Comparison of ENCODE assay signal across 28 cellular contexts in the genomic region with DNA sequence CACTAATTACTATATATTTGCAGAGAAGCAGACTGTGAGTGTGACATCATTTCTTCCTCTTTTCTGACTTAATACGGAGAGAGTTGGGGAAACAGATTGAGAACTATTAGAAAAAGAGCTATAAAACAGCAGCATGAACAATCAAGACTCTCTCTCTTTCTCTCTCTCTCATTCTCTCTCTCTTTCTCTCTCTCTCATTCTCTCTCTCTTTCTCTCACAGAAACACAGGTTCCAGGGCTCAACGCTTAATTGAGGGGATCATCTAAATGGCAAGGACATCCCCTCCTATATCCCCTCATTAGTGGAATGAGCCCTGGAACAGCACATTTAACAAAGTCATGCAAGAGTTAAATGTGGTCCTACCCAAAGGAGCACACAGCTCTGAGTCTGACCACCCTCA.
"Had no signal": no experiment of that assay in that cellular context is flagged by ENCODE, and none has a peak within 500 bp of the region (broad histone marks: within the 10 kb centered on the region; RNA-seq: fewer than 3 reads in every experiment).

No MANE protein-coding gene starts in this region.

- H3K4me3 ChIP-seq: ascending aorta, breast epithelium, cardiac muscle cell, colonic mucosa, dorsolateral prefrontal cortex had no signal

- H3K27ac Mint-ChIP-seq: activated CD4-positive, alpha-beta memory T cell treated with anti-CD3 and anti-CD28 coated beads, Interleukin-2, amount 10 ng/mL, durations not matched to agents 7 days and 5 days; activated CD4-positive, alpha-beta T cell treated with anti-CD3 and anti-CD28 coated beads for 36 hours; activated CD4-positive, alpha-beta T cell treated with anti-CD3 and anti-CD28 coated beads, Interleukin-2, amount 10 ng/mL, durations not matched to agents 24 days and 14 days; activated naive CD4-positive, alpha-beta T cell treated with anti-CD3 and anti-CD28 coated beads, Interleukin-2, amount 10 ng/mL, durations not matched to agents 7 days and 5 days; activated naive CD4-positive, alpha-beta T cell treated with anti-CD3 and anti-CD28 coated beads, Interleukin-2, amount 50 U/mL, for 72 hours; activated naive CD8-positive, alpha-beta T cell treated with anti-CD3 and anti-CD28 coated beads, Interleukin-2, amount 10 ng/mL, durations not matched to agents 7 days and 5 days; activated T-cell treated with anti-CD3 and anti-CD28 coated beads, Interleukin-2, amount 50 U/mL, for 24 hours; activated T-cell treated with anti-CD3 and anti-CD28 coated beads, Interleukin-2, amount 50 U/mL, for 72 hours; brain; endodermal cell; T-helper 17 cell; T-helper 2 cell treated with Interferon-gamma antibody and Interleukin-4, amounts not matched to agents 5 μg/mL and 100 μg/mL, for 36 hours had no signal

- H3K4me1 ChIP-seq: breast epithelium, colonic mucosa had no signal

- DNase-seq: activated CD4-positive, alpha-beta memory T cell treated with anti-CD3 and anti-CD28 coated beads, Interleukin-2, amount 10 ng/mL, durations not matched to agents 7 days and 5 days; activated CD4-positive, alpha-beta T cell treated with anti-CD3 and anti-CD28 coated beads for 36 hours; activated CD4-positive, alpha-beta T cell treated with anti-CD3 and anti-CD28 coated beads, Interleukin-2, amount 10 ng/mL, durations not matched to agents 24 days and 14 days; activated CD4-positive, CD25-positive, alpha-beta regulatory T cell; activated CD4-positive, CD25-positive, alpha-beta regulatory T cell treated with anti-CD3 and anti-CD28 coated beads, Interleukin-2, amount 50 U/mL, for 72 hours; activated CD8-positive, alpha-beta memory T cell treated with anti-CD3 and anti-CD28 coated beads, Interleukin-2, amount 50 U/mL, for 48 hours; activated gamma-delta T cell; activated naive CD4-positive, alpha-beta T cell; activated naive CD4-positive, alpha-beta T cell treated with anti-CD3 and anti-CD28 coated beads, Interleukin-2, amount 10 ng/mL, durations not matched to agents 7 days and 5 days; activated naive CD8-positive, alpha-beta T cell treated with anti-CD3 and anti-CD28 coated beads, Interleukin-2, amount 10 ng/mL, durations not matched to agents 7 days and 5 days; activated T-cell treated with anti-CD3 and anti-CD28 coated beads for 4 hours; activated T-cell treated with anti-CD3 and anti-CD28 coated beads, Interleukin-2, amount 50 U/mL, for 24 hours; activated T-cell treated with anti-CD3 and anti-CD28 coated beads, Interleukin-2, amount 50 U/mL, for 72 hours; central memory CD4-positive, alpha-beta T cell; cerebellar nuclear complex; colonic mucosa; dorsolateral prefrontal cortex; effector memory CD4-positive, alpha-beta T cell; endodermal cell; foreskin fibroblast; T-helper 17 cell had no signal

- ATAC-seq: activated CD4-positive, alpha-beta T cell treated with anti-CD3 and anti-CD28 coated beads for 36 hours; activated naive CD4-positive, alpha-beta T cell treated with anti-CD3 and anti-CD28 coated beads, Interleukin-2, amount 50 U/mL, for 72 hours; activated T-cell treated with anti-CD3 and anti-CD28 coated beads, Interleukin-2, amount 50 U/mL, for 72 hours; esophagus mucosa; T-helper 17 cell had no signal

- H3K36me3 Mint-ChIP-seq: activated naive CD4-positive, alpha-beta T cell treated with anti-CD3 and anti-CD28 coated beads, Interleukin-2, amount 10 ng/mL, durations not matched to agents 7 days and 5 days; activated naive CD4-positive, alpha-beta T cell treated with anti-CD3 and anti-CD28 coated beads, Interleukin-2, amount 50 U/mL, for 72 hours; activated naive CD8-positive, alpha-beta T cell treated with anti-CD3 and anti-CD28 coated beads, Interleukin-2, amount 10 ng/mL, durations not matched to agents 7 days and 5 days had no signal

- H3K36me3 ChIP-seq: ascending aorta, breast epithelium, cardiac muscle cell, colonic mucosa had no signal

- H3K27ac ChIP-seq: ascending aorta, breast epithelium, cardiac muscle cell, colonic mucosa had no signal

- H3K9me3 Mint-ChIP-seq: activated CD4-positive, alpha-beta memory T cell treated with anti-CD3 and anti-CD28 coated beads, Interleukin-2, amount 10 ng/mL, durations not matched to agents 7 days and 5 days; activated CD4-positive, alpha-beta T cell treated with anti-CD3 and anti-CD28 coated beads, Interleukin-2, amount 10 ng/mL, durations not matched to agents 24 days and 14 days; activated naive CD4-positive, alpha-beta T cell treated with anti-CD3 and anti-CD28 coated beads, Interleukin-2, amount 10 ng/mL, durations not matched to agents 7 days and 5 days; endodermal cell; T-helper 2 cell treated with Interferon-gamma antibody and Interleukin-4, amounts not matched to agents 5 μg/mL and 100 μg/mL, for 36 hours had no signal

- H3K9me3 ChIP-seq: ascending aorta, colonic mucosa had no signal

- H3K27me3 Mint-ChIP-seq: activated naive CD4-positive, alpha-beta T cell treated with anti-CD3 and anti-CD28 coated beads, Interleukin-2, amount 10 ng/mL, durations not matched to agents 7 days and 5 days had no signal

- H3K4me1 Mint-ChIP-seq: activated CD4-positive, alpha-beta memory T cell treated with anti-CD3 and anti-CD28 coated beads, Interleukin-2, amount 10 ng/mL, durations not matched to agents 7 days and 5 days; activated CD4-positive, alpha-beta T cell treated with anti-CD3 and anti-CD28 coated beads for 36 hours; activated CD4-positive, alpha-beta T cell treated with anti-CD3 and anti-CD28 coated beads, Interleukin-2, amount 10 ng/mL, durations not matched to agents 24 days and 14 days; activated naive CD4-positive, alpha-beta T cell treated with anti-CD3 and anti-CD28 coated beads, Interleukin-2, amount 10 ng/mL, durations not matched to agents 7 days and 5 days; brain; endodermal cell; T-helper 17 cell had no signal

- H3K27me3 ChIP-seq: ascending aorta, breast epithelium, cardiac muscle cell, colonic mucosa, dorsolateral prefrontal cortex had no signal

- H3K4me3 Mint-ChIP-seq: activated CD4-positive, alpha-beta memory T cell treated with anti-CD3 and anti-CD28 coated beads, Interleukin-2, amount 10 ng/mL, durations not matched to agents 7 days and 5 days; activated CD4-positive, alpha-beta T cell treated with anti-CD3 and anti-CD28 coated beads for 36 hours; activated CD4-positive, alpha-beta T cell treated with anti-CD3 and anti-CD28 coated beads, Interleukin-2, amount 10 ng/mL, durations not matched to agents 24 days and 14 days; activated naive CD4-positive, alpha-beta T cell treated with anti-CD3 and anti-CD28 coated beads, Interleukin-2, amount 10 ng/mL, durations not matched to agents 7 days and 5 days; activated naive CD8-positive, alpha-beta T cell treated with anti-CD3 and anti-CD28 coated beads, Interleukin-2, amount 10 ng/mL, durations not matched to agents 7 days and 5 days; activated T-cell treated with anti-CD3 and anti-CD28 coated beads, Interleukin-2, amount 50 U/mL, for 24 hours; activated T-cell treated with anti-CD3 and anti-CD28 coated beads, Interleukin-2, amount 50 U/mL, for 72 hours; brain; endodermal cell; T-helper 17 cell; T-helper 2 cell treated with Interferon-gamma antibody and Interleukin-4, amounts not matched to agents 5 μg/mL and 100 μg/mL, for 36 hours had no signal
